In the genomic region with DNA sequence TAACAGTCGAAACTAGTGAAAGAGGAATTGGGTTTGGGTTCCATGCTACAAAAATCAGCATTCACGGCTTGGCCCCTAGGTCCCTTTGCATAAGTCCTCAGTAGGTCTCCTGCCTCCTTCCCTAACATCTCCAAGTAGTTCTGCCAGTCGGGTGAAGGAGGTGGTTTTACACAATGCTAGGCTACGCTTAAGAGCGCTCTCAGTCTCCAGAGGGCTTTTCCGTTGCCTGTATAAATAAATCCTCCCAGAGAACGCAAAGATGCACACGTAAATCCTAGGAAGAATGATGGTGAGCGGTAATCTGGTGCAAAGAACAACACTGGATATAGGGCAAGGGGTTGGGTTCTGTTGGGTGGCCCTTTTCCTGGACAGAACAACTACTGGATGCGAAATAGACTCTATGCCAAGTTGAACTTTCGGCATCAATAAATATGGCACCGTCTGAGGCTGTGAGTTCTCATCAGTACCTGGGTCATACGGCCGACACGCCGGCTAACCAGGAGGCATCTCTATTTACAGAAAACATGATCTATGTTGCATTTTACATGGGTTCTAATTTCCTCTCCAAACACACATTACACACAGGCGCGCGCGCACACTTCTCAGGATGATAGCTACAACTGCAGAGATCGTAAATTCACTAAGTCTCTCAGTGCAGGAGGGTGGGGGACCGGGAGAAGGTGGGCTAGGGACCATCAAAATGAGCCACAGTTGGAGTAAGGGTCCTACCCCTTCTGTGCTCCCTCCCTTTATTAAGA, we compare ENCODE assay signal across 8 cellular contexts. TPM values are rescaled to one million over a fixed set of nuclear protein-coding genes. Genes with fewer than 3 reads are reported as not detected.
DNase-seq lines count a peak whose midpoint lies in the region; ATAC-seq and TF ChIP-seq lines count a peak whose summit lies in the region.

No MANE protein-coding gene starts in this region.

- DNase-seq in AG20443 (ENCODE audit: low spot score) = peak; percentile 10
- DNase-seq in SK-N-SH = no peak
- DNase-seq in astrocyte of the spinal cord (ENCODE audit: low read depth, low spot score) = peak; percentile 62
- no peak for DNase-seq in skeletal muscle cell (ENCODE audit: low read depth)
- DNase-seq in NCI-H1048 (lab: John Stamatoyannopoulos, UW) = no peak

- H2AFZ ChIP-seq in SK-N-SH (ENCODE audit: low read depth) = peak overlapping the region; percentile 52

- H3K4me1 ChIP-seq in HEK293 (ENCODE audit: control insufficient read depth, insufficient read depth, low read length) (peaks cover 7% of the 10 kb centered on the region; the same call in 1 of the 2 replicates), SK-N-SH (ENCODE audit: control insufficient read depth in 1 of 2, insufficient read depth in 2 of 2, low read depth in 1 of 2, low read length in 1 of 2) (peaks cover 15 to 20% of the 10 kb centered on the region in 2 experiments)

- WGBS in SK-N-SH (ENCODE audit: low lambda C conversion rate) = 2% methylated on average over 22 of the region's 22 CpGs

- H3K4me2 ChIP-seq in SK-N-SH = peak overlapping the region; percentile 97

- ATAC-seq in HG03469 (IDR thresholded peaks at IDR 0.05; ENCODE audit: unreplicated experiment) = no peak

- H4K20me1 ChIP-seq in SK-N-SH (ENCODE audit: insufficient read depth) = no peaks in the 10 kb centered on the region; the same call in 1 of the 2 replicates

- TF ChIP-seq CTCF in HEK293 (tag by site-specific recombination; IDR thresholded peaks at IDR 0.05) (no peak), SK-N-SH (IDR thresholded peaks at IDR 0.05) (no peak), astrocyte of the spinal cord (IDR thresholded peaks at IDR 0.05; ENCODE audit: low read depth, low read length) (no peak)

- in situ Hi-C loops in astrocyte of the spinal cord (cut with HindIII; ENCODE audit: low sequenced_read_pairs) = no loop called here

- H3K27ac ChIP-seq in HEK293 (ENCODE audit: extremely low read depth, low read depth, low read length) (peak overlapping the region; percentile 91), SK-N-SH (ENCODE audit: low read depth in 2 of 2, low read length in 1 of 2) (peak overlapping the region; percentile 94 to 99)

- peaks cover 41% of the 10 kb centered on the region for H3F3A ChIP-seq in SK-N-SH (replicated peaks; ENCODE audit: insufficient read depth)

- CTCF ChIA-PET in HEK293 (lab: Yijun Ruan, JAX) = interaction anchor here (0.9 kb wide), 1 partner anchor 115 kb away, joined by 3 read pairs; no protein-coding TSS in a partner anchor
- CTCF ChIA-PET in SK-N-SH (lab: Yijun Ruan, JAX) = interaction anchor here (0.6 to 1.5 kb wide), 11 partner anchors 126 to 618 kb away, joined by 3 to 7 read pairs (median 3); a partner anchor contains a TSS

- H3K36me3 ChIP-seq in HEK293 (ENCODE audit: control insufficient read depth in 2 of 2, insufficient read depth in 1 of 2, low read length in 2 of 2) = no peaks in the 10 kb centered on the region
- peaks cover 7 to 14% of the 10 kb centered on the region in 2 experiments for H3K36me3 ChIP-seq in SK-N-SH (replicated peaks in 1 of 2; ENCODE audit: control insufficient read depth in 1 of 2, insufficient read depth in 2 of 2, low read length in 1 of 2)

- peak overlapping the region; percentile 96 for H3K9ac ChIP-seq in SK-N-SH

- H3K9me3 ChIP-seq in HEK293 (ENCODE audit: control insufficient read depth, insufficient read depth, low read depth, low read length) (no peaks in the 10 kb centered on the region), SK-N-SH (no peaks in the 10 kb centered on the region), iPS-18c (ENCODE audit: control insufficient read depth, insufficient read depth, low read length) (no peaks in the 10 kb centered on the region)

- TF ChIP-seq EP300 in SK-N-SH (IDR thresholded peaks at IDR 0.05; ENCODE audit: borderline replicate concordance in 1 of 2, low read depth in 1 of 2, low read length in 1 of 2) = no peak

- no peak for TF ChIP-seq RAD21 in SK-N-SH (IDR thresholded peaks at IDR 0.05; ENCODE audit: low read length)

- POLR2A ChIA-PET in HEK293 (lab: Yijun Ruan, JAX) (interaction anchor here (0.6 to 1.4 kb wide), 3 partner anchors 79 to 213 kb away, joined by 3 to 6 read pairs (median 4); no protein-coding TSS in a partner anchor), SK-N-SH (lab: Yijun Ruan, JAX) (interaction anchor here (0.7 to 1.3 kb wide), 2 partner anchors 10 to 366 kb away, joined by 3 read pairs; no protein-coding TSS in a partner anchor)

- no peaks in the 10 kb centered on the region for H3K27me3 ChIP-seq in SK-N-SH (ENCODE audit: insufficient read depth)

- H3K4me3 ChIP-seq in HEK293 (ENCODE audit: low read depth, low read length) = peak overlapping the region; percentile 83
- H3K4me3 ChIP-seq in SK-N-SH (ENCODE audit: low read depth in 2 of 2, low read length in 1 of 2) = peak overlapping the region; percentile 97
- peak overlapping the region; percentile 91 for H3K4me3 ChIP-seq in astrocyte of the spinal cord (ENCODE audit: low read depth, low read length)
- H3K4me3 ChIP-seq in iPS-18c (ENCODE audit: insufficient read depth, low read depth, low read length) = peak overlapping the region; percentile 87
- peak overlapping the region; percentile 99 for H3K4me3 ChIP-seq in skeletal muscle cell (ENCODE audit: low read depth, low read length)

- no peaks in the 10 kb centered on the region for H3K9me2 ChIP-seq in SK-N-SH

- peaks cover 57% of the 10 kb centered on the region for H3K79me2 ChIP-seq in SK-N-SH (ENCODE audit: insufficient read depth)

TF ChIP-seq in HEK293, 187 proteins besides CTCF, POLR2A, EP300 and RAD21:
- TF ChIP-seq REPIN1 (tag by site-specific recombination; IDR thresholded peaks at IDR 0.05; ENCODE audit: low read depth) (no peak), FEZF1 (tag by site-specific recombination; IDR thresholded peaks at IDR 0.05) (no peak), ZBTB20 (tag by site-specific recombination; IDR thresholded peaks at IDR 0.05) (0 out of 2 replicates have a peak, but pooled peaks have one; percentile 0), ZNF600 (tag by site-specific recombination; IDR thresholded peaks at IDR 0.05) (peak; percentile 69), ZNF747 (tag by site-specific recombination; IDR thresholded peaks at IDR 0.05) (no peak), ZIC2 (tag by site-specific recombination; IDR thresholded peaks at IDR 0.05) (no peak), ZNF335 (tag by site-specific recombination; conservative IDR thresholded peaks at IDR 0.05) (peak; percentile 91), ZBTB48 (tag by site-specific recombination; IDR thresholded peaks at IDR 0.05) (peak; percentile 97), OVOL3 (tag by site-specific recombination; IDR thresholded peaks at IDR 0.05) (no peak), ZSCAN30 (tag by site-specific recombination; IDR thresholded peaks at IDR 0.05) (no peak), PRDM1 (tag by site-specific recombination; IDR thresholded peaks at IDR 0.05) (peak; percentile 34), WT1 (tag by site-specific recombination; IDR thresholded peaks at IDR 0.05) (0 out of 2 replicates have a peak, but pooled peaks have one; percentile 35)

TF ChIP-seq in SK-N-SH, 30 proteins besides CTCF, POLR2A, EP300 and RAD21:
- TF ChIP-seq YY1 (IDR thresholded peaks at IDR 0.05; ENCODE audit: low read depth) = peak; percentile 8; the same call in 1 of the 2 replicates
- TF ChIP-seq MEF2A (IDR thresholded peaks at IDR 0.05; ENCODE audit: borderline replicate concordance, low read depth) = no peak
- no peak for TF ChIP-seq TCF12 (IDR thresholded peaks at IDR 0.05)
- TF ChIP-seq MXI1 (IDR thresholded peaks at IDR 0.05; ENCODE audit: low read depth, low read length) = peak; percentile 40; the same call in 1 of the 2 replicates
- TF ChIP-seq POLR2AphosphoS5 (IDR thresholded peaks at IDR 0.05; ENCODE audit: low read depth, low read length) = 0 out of 2 replicates have a peak, but pooled peaks have one; percentile 2
TF ChIP-seq in SK-N-SH: peak in this region for 3.

RNA-seq across cellular contexts. Expression of a gene that starts 1.3 kb away (rescaled TPM):
- 17.0 and 23.8 TPM in 2 replicates for polyA plus RNA-seq in SK-N-SH (2012; rRNA removed)
- polyA plus RNA-seq in SK-N-SH (2012; cell fraction: cytosol; rRNA removed) = 26.0 and 27.5 TPM in 2 replicates
- polyA plus RNA-seq in SK-N-SH (2012; cell fraction: nucleus; rRNA removed) = 15.6 and 20.7 TPM in 2 replicates

Comparison
In these comparisons a context has a peak if more than half of its experiments do, and no peak if none do; other contexts are left out.
1. DNase-seq: peak in AG20443 (single experiment) and astrocyte of the spinal cord (single experiment); none in SK-N-SH (single experiment), skeletal muscle cell (single experiment) and NCI-H1048 (single experiment).
2. Peak in every context shown above with its lines, with median percentiles within 50 percentile points of each other: H3K4me3 ChIP-seq.